ENCODE assay signal across 15 cellular contexts in the genomic region with DNA sequence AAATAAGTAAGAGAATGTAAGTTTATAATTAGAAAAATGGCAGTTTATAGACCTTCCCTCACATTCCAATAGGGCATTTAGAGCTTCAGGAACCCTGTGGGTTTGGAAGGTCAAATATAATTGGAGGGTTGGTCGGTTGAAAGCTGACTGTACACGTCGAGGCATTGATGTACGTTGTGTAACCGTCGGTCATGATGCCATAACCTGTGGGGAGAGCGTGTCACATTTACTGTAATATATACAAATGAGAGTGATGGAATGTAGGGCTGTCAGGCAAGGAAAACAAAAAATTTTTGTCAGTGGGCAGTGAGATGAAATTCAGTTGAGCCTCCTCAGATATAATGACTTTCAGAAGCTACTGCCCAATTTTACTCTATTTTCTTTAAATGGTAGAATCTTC.
DNase-seq lines count a peak whose midpoint lies in the region; ATAC-seq and TF ChIP-seq lines count a peak whose summit lies in the region.
"Had no signal": no experiment of that assay in that cellular context is flagged by ENCODE, and none has a peak within 500 bp of the region (broad histone marks: within the 10 kb centered on the region; RNA-seq: fewer than 3 reads in every experiment).

No MANE protein-coding gene starts in this region.

- H3K79me1 ChIP-seq in IMR-90 (ENCODE audit: low read depth in 1 of 2, low read length in 2 of 2): no peaks in the 10 kb centered on the region

- H3K18ac ChIP-seq in IMR-90 (ENCODE audit: low read depth, low read length): no peak overlapping the region

- in situ Hi-C loops in IMR-90 (cut with MboI; ENCODE audit: low sequenced_read_pairs): no loop called here

- POLR2A ChIA-PET in IMR-90 (lab: Charles Lee; ENCODE audit: unreplicated experiment): no interaction called here

- no peak overlapping the region for H4K91ac ChIP-seq in IMR-90 (ENCODE audit: insufficient read depth, low read depth, low read length)

- no peaks in the 10 kb centered on the region for H3K9me3 Mint-ChIP-seq in nephron progenitor cell
- H3K9me3 Mint-ChIP-seq: CD4-positive, alpha-beta T cell; H9 had no signal

- H3K4me2 ChIP-seq in IMR-90 (ENCODE audit: low read depth, low read length): no peak overlapping the region
- H3K4me2 ChIP-seq: A549 had no signal

- no peak overlapping the region for H2AK5ac ChIP-seq in IMR-90 (ENCODE audit: low read depth, low read length)

- no peak overlapping the region for H2BK120ac ChIP-seq in IMR-90 (ENCODE audit: low read depth, low read length)

- dilution Hi-C loops in IMR-90 (cut with HindIII; ENCODE audit: low sequenced_read_pairs, unreplicated experiment): no loop called here

- H2BK5ac ChIP-seq in IMR-90 (ENCODE audit: low read depth, low read length, poor library complexity, severe bottlenecking): no peak overlapping the region

- no peaks in the 10 kb centered on the region for H3K9me3 ChIP-seq in IMR-90 (ENCODE audit: control insufficient read depth, insufficient read depth, low read length)
- H3K9me3 ChIP-seq: A549, Caco-2 had no signal

- no peak overlapping the region for H2AK9ac ChIP-seq in IMR-90 (replicated peaks; ENCODE audit: low read depth, low read length, poor library complexity)

- no CpG with 5 or more reads among the region's 7 CpGs for WGBS in IMR-90 (ENCODE audit: extremely low coverage in 2 of 2, insufficient read length in 1 of 2), 2 experiments

- H3K9me1 ChIP-seq in IMR-90 (ENCODE audit: insufficient read depth, low read length): no peaks in the 10 kb centered on the region

- H3K36me3 Mint-ChIP-seq in nephron progenitor cell (ENCODE audit: low read depth): no peaks in the 10 kb centered on the region

- H3K27me3 Mint-ChIP-seq in nephron progenitor cell (ENCODE audit: low read depth, poor library complexity): peaks cover 11% of the 10 kb centered on the region
- H3K27me3 Mint-ChIP-seq: CD4-positive, alpha-beta T cell had no signal

- H4K20me1 ChIP-seq in IMR-90 (ENCODE audit: insufficient read depth, low read length): no peaks in the 10 kb centered on the region

- no peak overlapping the region for H3K23ac ChIP-seq in IMR-90 (ENCODE audit: low read depth, low read length)

- TF ChIP-seq RAD21 in IMR-90 (IDR thresholded peaks at IDR 0.05; ENCODE audit: low read length): no peak

- no peak overlapping the region for H3K9ac ChIP-seq in IMR-90 (ENCODE audit: low read depth, low read length)

- BruUV-seq in IMR-90 (replicated peaks; lab: Mats Ljungman, UMichigan): no TSS peak

- H3K56ac ChIP-seq in IMR-90 (ENCODE audit: extremely low read depth, insufficient read depth, low read length): no peak overlapping the region

- intact Hi-C loops in IMR-90 (cut with micrococcal nuclease): no loop called here
- intact Hi-C loops in Right ventricle myocardium superior (cut with DNase I): no loop called here

- no peak for TF ChIP-seq POLR2A in IMR-90 (IDR thresholded peaks at IDR 0.05; ENCODE audit: low read depth, low read length)

- no peak overlapping the region for H4K5ac ChIP-seq in IMR-90 (ENCODE audit: low read depth, low read length)

- H3K14ac ChIP-seq in IMR-90 (replicated peaks; ENCODE audit: low read depth, low read length): no peak overlapping the region

- no peaks in the 10 kb centered on the region for H3K4me1 ChIP-seq in IMR-90 (ENCODE audit: control insufficient read depth, insufficient read depth, low read length)
- H3K4me1 ChIP-seq: A549, Caco-2 had no signal

- H3K4me3 Mint-ChIP-seq in nephron progenitor cell: no peak overlapping the region
- H3K4me3 Mint-ChIP-seq: CD4-positive, alpha-beta T cell; H9 had no signal

- H3K4me3 ChIP-seq in IMR-90 (ENCODE audit: insufficient read depth, low read depth, low read length): no peak overlapping the region
- H3K4me3 ChIP-seq: A549 had no signal

- peak overlapping the region; percentile 75 for H3K27ac Mint-ChIP-seq in nephron progenitor cell
- H3K27ac Mint-ChIP-seq: CD4-positive, alpha-beta T cell; H9 had no signal

- peaks cover 59% of the 10 kb centered on the region for H3K4me1 Mint-ChIP-seq in nephron progenitor cell

- ATAC-seq in IMR-90 (ENCODE audit: low read depth): no peak
- ATAC-seq in Right ventricle myocardium superior (ENCODE audit: poor library complexity): no peak
- ATAC-seq in GM19324 (IDR thresholded peaks at IDR 0.05; ENCODE audit: low FRiP score, unreplicated experiment): no peak
- ATAC-seq: A549, HepG2 had no signal

- no peak overlapping the region for H3K27ac ChIP-seq in IMR-90 (ENCODE audit: insufficient read depth, low read length)
- H3K27ac ChIP-seq: A549, C4-2B had no signal

- DNase-seq in IMR-90 (peak; percentile 0), astrocyte of the hippocampus (ENCODE audit: low read depth, low spot score) (peak; percentile 7), nephron progenitor cell (no peak), ureter (ENCODE audit: low spot score) (no peak), Right ventricle myocardium superior (no peak), SW480 (ENCODE audit: low spot score) (no peak)
- DNase-seq: AML-193; Caco-2; CD4-positive, alpha-beta T cell; GOT3; H9 had no signal

- TF ChIP-seq CTCF in IMR-90 (conservative IDR thresholded peaks at IDR 0.05; ENCODE audit: low read depth, low read length): no peak
- no peak for TF ChIP-seq CTCF in nephron progenitor cell (IDR thresholded peaks at IDR 0.05)

- no peak overlapping the region for H2BK15ac ChIP-seq in IMR-90 (ENCODE audit: low read depth, low read length)

- H3K27me3 ChIP-seq in IMR-90 (ENCODE audit: control insufficient read depth, insufficient read depth, low read length): no peaks in the 10 kb centered on the region

- H2BK20ac ChIP-seq in IMR-90 (ENCODE audit: low read depth, low read length): no peak overlapping the region

- CTCF ChIA-PET in IMR-90 (lab: Yijun Ruan, JAX): no interaction called here

- no peak overlapping the region for H2AFZ ChIP-seq in IMR-90 (replicated peaks; ENCODE audit: low read length, poor library complexity)

- no peak overlapping the region for H3K4ac ChIP-seq in IMR-90 (ENCODE audit: low read depth, low read length)

- no peak overlapping the region for H4K8ac ChIP-seq in IMR-90 (ENCODE audit: low read depth in 2 of 2, low read length in 2 of 2)

- H3K36me3 ChIP-seq in IMR-90 (ENCODE audit: control insufficient read depth, insufficient read depth, low read length): no peaks in the 10 kb centered on the region

TF ChIP-seq in IMR-90, 13 proteins besides CTCF, POLR2A, EP300 and RAD21:
- TF ChIP-seq BHLHE40 (IDR thresholded peaks at IDR 0.05; ENCODE audit: low read depth, low read length) (no peak), RCOR1 (IDR thresholded peaks at IDR 0.05; ENCODE audit: insufficient replicate concordance, low read length) (no peak), MXI1 (IDR thresholded peaks at IDR 0.05; ENCODE audit: borderline replicate concordance, low read depth, low read length) (no peak), RFX5 (IDR thresholded peaks at IDR 0.05; ENCODE audit: low read depth, low read length) (no peak), NFE2L2 (IDR thresholded peaks at IDR 0.05; ENCODE audit: low read depth, low read length) (no peak), FOS (IDR thresholded peaks at IDR 0.05; ENCODE audit: low read depth, low read length) (no peak), MAFK (IDR thresholded peaks at IDR 0.05; ENCODE audit: low read depth, low read length) (no peak), CHD1 (IDR thresholded peaks at IDR 0.05; ENCODE audit: low read depth, low read length) (no peak), MAZ (IDR thresholded peaks at IDR 0.05; ENCODE audit: borderline replicate concordance, low read depth, low read length) (no peak), CEBPB (IDR thresholded peaks at IDR 0.05; ENCODE audit: low read depth, low read length) (no peak)
- TF ChIP-seq, protein P1, sequence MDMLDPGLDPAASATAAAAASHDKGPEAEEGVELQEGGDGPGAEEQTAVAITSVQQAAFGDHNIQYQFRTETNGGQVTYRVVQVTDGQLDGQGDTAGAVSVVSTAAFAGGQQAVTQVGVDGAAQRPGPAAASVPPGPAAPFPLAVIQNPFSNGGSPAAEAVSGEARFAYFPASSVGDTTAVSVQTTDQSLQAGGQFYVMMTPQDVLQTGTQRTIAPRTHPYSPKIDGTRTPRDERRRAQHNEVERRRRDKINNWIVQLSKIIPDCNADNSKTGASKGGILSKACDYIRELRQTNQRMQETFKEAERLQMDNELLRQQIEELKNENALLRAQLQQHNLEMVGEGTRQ (IDR thresholded peaks at IDR 0.05; ENCODE audit: low read depth, low read length): no peak

Comparison
In these comparisons a context has a peak if more than half of its experiments do, and no peak if none do; other contexts are left out.
1. DNase-seq: peak in IMR-90 (single experiment) and astrocyte of the hippocampus (single experiment); none in nephron progenitor cell (single experiment), ureter (single experiment), Right ventricle myocardium superior (single experiment) and SW480 (single experiment).